1 cellular context compared by ENCODE assay signal in the genomic region with DNA sequence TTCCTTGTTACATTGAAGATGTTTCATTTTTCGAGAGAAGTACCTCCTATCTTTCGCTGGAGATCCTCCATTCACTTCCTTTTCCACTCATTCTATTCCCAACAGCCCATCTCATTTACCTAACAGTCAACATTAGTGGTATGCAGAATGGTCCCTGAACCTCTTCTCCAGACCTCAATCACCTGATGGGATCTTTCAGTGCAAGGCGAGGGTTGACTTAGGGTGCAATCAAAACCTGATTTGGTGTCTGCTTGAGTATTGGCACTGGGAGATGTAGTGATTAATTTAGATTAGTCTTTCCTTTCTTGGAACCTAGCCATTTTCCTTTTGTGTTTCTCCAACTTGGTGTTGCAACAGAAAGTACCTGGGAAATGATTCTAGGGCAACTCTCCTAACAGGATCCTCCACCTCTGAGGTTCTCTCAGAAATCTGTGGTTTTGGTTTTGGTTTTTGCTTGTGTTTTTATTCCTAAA.
A peak's percentile ranks its signal among the peaks of the same experiment; 100 is the strongest.
TF ChIP-seq lines count a peak whose summit lies in the region.

No MANE protein-coding gene starts in this region.

TF ChIP-seq in K562, 482 proteins besides CTCF, POLR2A, EP300 and RAD21 (continued from another document):
- TF ChIP-seq, protein P1, sequence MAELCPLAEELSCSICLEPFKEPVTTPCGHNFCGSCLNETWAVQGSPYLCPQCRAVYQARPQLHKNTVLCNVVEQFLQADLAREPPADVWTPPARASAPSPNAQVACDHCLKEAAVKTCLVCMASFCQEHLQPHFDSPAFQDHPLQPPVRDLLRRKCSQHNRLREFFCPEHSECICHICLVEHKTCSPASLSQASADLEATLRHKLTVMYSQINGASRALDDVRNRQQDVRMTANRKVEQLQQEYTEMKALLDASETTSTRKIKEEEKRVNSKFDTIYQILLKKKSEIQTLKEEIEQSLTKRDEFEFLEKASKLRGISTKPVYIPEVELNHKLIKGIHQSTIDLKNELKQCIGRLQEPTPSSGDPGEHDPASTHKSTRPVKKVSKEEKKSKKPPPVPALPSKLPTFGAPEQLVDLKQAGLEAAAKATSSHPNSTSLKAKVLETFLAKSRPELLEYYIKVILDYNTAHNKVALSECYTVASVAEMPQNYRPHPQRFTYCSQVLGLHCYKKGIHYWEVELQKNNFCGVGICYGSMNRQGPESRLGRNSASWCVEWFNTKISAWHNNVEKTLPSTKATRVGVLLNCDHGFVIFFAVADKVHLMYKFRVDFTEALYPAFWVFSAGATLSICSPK (IDR thresholded peaks at IDR 0.05; ENCODE audit: borderline replicate concordance): no peak
- TF ChIP-seq MAFF (IDR thresholded peaks at IDR 0.05; ENCODE audit: low read length) (no peak), POLR2B (IDR thresholded peaks at IDR 0.05; ENCODE audit: low read depth, partially characterized antibody) (peak; percentile 23)
